9 cellular contexts compared by ENCODE assay signal in genomic region chr17:4573682-4574081, GRCh38. TPM values are rescaled to one million over a fixed set of nuclear protein-coding genes. Genes with fewer than 3 reads are reported as not detected.
DNase-seq lines count a peak whose midpoint lies in the region; FAIRE-seq and TF ChIP-seq lines count a peak whose summit lies in the region.
"Had no signal": no experiment of that assay in that cellular context is flagged by ENCODE, and none has a peak within 500 bp of the region (broad histone marks: within the 10 kb centered on the region; RNA-seq: fewer than 3 reads in every experiment).

No MANE protein-coding gene starts in this region.

- peaks cover 4% of the 10 kb centered on the region for H3K27me3 Mint-ChIP-seq in endothelial cell (ENCODE audit: unreplicated experiment)

- H3K36me3 Mint-ChIP-seq in endothelial cell (ENCODE audit: low read depth, unreplicated experiment): no peaks in the 10 kb centered on the region

- H3K4me1 Mint-ChIP-seq in endothelial cell (ENCODE audit: unreplicated experiment): peaks cover 13% of the 10 kb centered on the region

- peak overlapping the region; percentile 6 for H3K4me3 Mint-ChIP-seq in endothelial cell (ENCODE audit: unreplicated experiment)

- no peak for TF ChIP-seq CTCF in GM10266 (IDR thresholded peaks at IDR 0.05; ENCODE audit: control insufficient read depth, insufficient read depth, low read depth, missing control alignments)
- TF ChIP-seq CTCF in endothelial cell (IDR thresholded peaks at IDR 0.05; ENCODE audit: unreplicated experiment): no peak

- no peak overlapping the region for H3K27ac Mint-ChIP-seq in endothelial cell (ENCODE audit: unreplicated experiment)

- no peaks in the 10 kb centered on the region for H3K9me3 Mint-ChIP-seq in endothelial cell (ENCODE audit: unreplicated experiment)

- DNase-seq in GM10266 (ENCODE audit: extremely low spot score) (peak; percentile 67), endothelial cell (ENCODE audit: low spot score) (no peak), NCI-H510A (lab: John Stamatoyannopoulos, UW) (no peak), GM19239 (ENCODE audit: insufficient read length, low spot score) (no peak), AG20443 (ENCODE audit: low spot score) (no peak), COR-L47 (lab: John Stamatoyannopoulos, UW) (no peak)
- DNase-seq in activated CD4-positive, alpha-beta T cell treated with anti-CD3 and anti-CD28 coated beads, Interleukin-2, amount 50 U/mL, for 1 hour: peak; percentile 41
- peak; percentile 49 to 62 (median 53) for DNase-seq in stimulated activated CD4-positive, alpha-beta T cell treated with anti-CD3 and anti-CD28 coated beads, Interleukin-12 subunit alpha, Interleukin-12 subunit beta, amount 100 ng/mL, for 48 hours (ENCODE audit: low read depth in 2 of 3, low spot score in 1 of 3)
- DNase-seq: C1 segment of cervical spinal cord had no signal

- no peak for FAIRE-seq in GM19239 (lab: Jason Lieb, UNC)

RNA-seq across cellular contexts. Expression of gene SMTNL2, which starts 10.6 kb away (rescaled TPM):
- total RNA-seq in endothelial cell (ENCODE audit: unreplicated experiment): 0.59 TPM

RNA-seq across cellular contexts. Expression of gene GGT6, which starts 13.3 kb away (rescaled TPM):
- total RNA-seq in endothelial cell (ENCODE audit: unreplicated experiment): not detected

RNA-seq across cellular contexts. Expression of gene MYBBP1A, which starts 18.5 kb away (rescaled TPM):
- total RNA-seq in endothelial cell (ENCODE audit: unreplicated experiment): 32.4 TPM

Comparison
In these comparisons a context has a peak if more than half of its experiments do, and no peak if none do; other contexts are left out.
1. DNase-seq: peak in GM10266 (single experiment), activated CD4-positive, alpha-beta T cell treated with anti-CD3 and anti-CD28 coated beads, Interleukin-2, amount 50 U/mL, for 1 hour (single experiment) and stimulated activated CD4-positive, alpha-beta T cell treated with anti-CD3 and anti-CD28 coated beads, Interleukin-12 subunit alpha, Interleukin-12 subunit beta, amount 100 ng/mL, for 48 hours (3 of 3); none in endothelial cell (single experiment), NCI-H510A (single experiment), GM19239 (single experiment), AG20443 (single experiment) and COR-L47 (single experiment).